In genomic region chr5:170826117-170826516, GRCh38 we compare ENCODE assay signal across 24 cellular contexts. TPM values are rescaled to one million over a fixed set of nuclear protein-coding genes. Genes with fewer than 3 reads are reported as not detected.
"Had no signal": no experiment of that assay in that cellular context is flagged by ENCODE, and none has a peak within 500 bp of the region (broad histone marks: within the 10 kb centered on the region; RNA-seq: fewer than 3 reads in every experiment).

No MANE protein-coding gene starts in this region.

- ATAC-seq: effector memory CD8-positive, alpha-beta T cell; gastrocnemius medialis; heart right ventricle; left cardiac atrium; left lung; left ventricle myocardium superior; lower lobe of right lung; naive thymus-derived CD4-positive, alpha-beta T cell had no signal

- H3K4me1 Mint-ChIP-seq: naive thymus-derived CD4-positive, alpha-beta T cell had no signal

- H3K27me3 Mint-ChIP-seq: effector memory CD8-positive, alpha-beta T cell had no signal

- H3K4me1 ChIP-seq: colonic mucosa, gastrocnemius medialis, heart right ventricle, left lung, lower lobe of right lung had no signal

- H3K9me3 ChIP-seq: colonic mucosa, esophagus squamous epithelium, gastrocnemius medialis, left lung, lower lobe of right lung had no signal

- H3K36me3 ChIP-seq: colonic mucosa, esophagus squamous epithelium, gastrocnemius medialis, heart right ventricle, left lung, lower lobe of right lung had no signal

- FAIRE-seq: endothelial cell of umbilical vein, islet of Langerhans, keratinocyte had no signal

- H3K27me3 ChIP-seq: colonic mucosa, esophagus squamous epithelium, gastrocnemius medialis, heart right ventricle, left lung had no signal

- H3K36me3 Mint-ChIP-seq: naive thymus-derived CD4-positive, alpha-beta T cell had no signal

- H3K4me3 Mint-ChIP-seq: dendritic cell treated with granulocyte-macrophage colony-stimulating factor and Interleukin-4, amounts not matched to agents 40 ng/mL and 50 ng/mL, for 4 days; effector memory CD8-positive, alpha-beta T cell; naive thymus-derived CD4-positive, alpha-beta T cell had no signal

- H3K9me3 Mint-ChIP-seq: effector memory CD8-positive, alpha-beta T cell had no signal

- H3K27ac ChIP-seq: colonic mucosa, esophagus squamous epithelium, gastrocnemius medialis, heart right ventricle, left lung, lower lobe of right lung had no signal

- H3K27ac Mint-ChIP-seq: dendritic cell treated with granulocyte-macrophage colony-stimulating factor and Interleukin-4, amounts not matched to agents 40 ng/mL and 50 ng/mL, for 4 days; effector memory CD8-positive, alpha-beta T cell; naive thymus-derived CD4-positive, alpha-beta T cell had no signal

- DNase-seq: colonic mucosa; cortex of kidney; effector CD8-positive, alpha-beta T cell; effector memory CD8-positive, alpha-beta T cell; esophagus squamous epithelium; foreskin fibroblast; foreskin melanocyte; gastrocnemius medialis; glutamatergic neuron; head of caudate nucleus; heart right ventricle; hippocampal formation; left cardiac atrium; left lung; left ventricle myocardium superior; lower lobe of right lung; mesenchymal stem cell; midbrain; naive thymus-derived CD4-positive, alpha-beta T cell had no signal

- H3K4me3 ChIP-seq: colonic mucosa, esophagus squamous epithelium, gastrocnemius medialis, heart right ventricle, left lung, lower lobe of right lung had no signal

RNA-seq across cellular contexts. Expression of gene RANBP17, which starts 35.7 kb away (rescaled TPM):
- polyA plus RNA-seq: naive thymus-derived CD4-positive, alpha-beta T cell had no signal

RNA-seq across cellular contexts. Expression of gene GABRP, which starts 42.6 kb away (rescaled TPM):
- total RNA-seq: colonic mucosa; epithelial cell of proximal tubule; gastrocnemius medialis; left ventricle myocardium superior; naive thymus-derived CD4-positive, alpha-beta T cell had no signal
- polyA plus RNA-seq: naive thymus-derived CD4-positive, alpha-beta T cell had no signal
